1 cellular context compared by ENCODE assay signal in genomic region chr1:37998913-37999433, GRCh38.
TF ChIP-seq lines count a peak whose summit lies in the region.

No MANE protein-coding gene starts in this region.

TF ChIP-seq in HCT116, 20 proteins besides CTCF, POLR2A, EP300 and RAD21 (continued from another document):
- no peak for TF ChIP-seq REST (IDR thresholded peaks at IDR 0.05; ENCODE audit: low read depth)
TF ChIP-seq in HCT116: peak in this region for 0.
